In the genomic region with DNA sequence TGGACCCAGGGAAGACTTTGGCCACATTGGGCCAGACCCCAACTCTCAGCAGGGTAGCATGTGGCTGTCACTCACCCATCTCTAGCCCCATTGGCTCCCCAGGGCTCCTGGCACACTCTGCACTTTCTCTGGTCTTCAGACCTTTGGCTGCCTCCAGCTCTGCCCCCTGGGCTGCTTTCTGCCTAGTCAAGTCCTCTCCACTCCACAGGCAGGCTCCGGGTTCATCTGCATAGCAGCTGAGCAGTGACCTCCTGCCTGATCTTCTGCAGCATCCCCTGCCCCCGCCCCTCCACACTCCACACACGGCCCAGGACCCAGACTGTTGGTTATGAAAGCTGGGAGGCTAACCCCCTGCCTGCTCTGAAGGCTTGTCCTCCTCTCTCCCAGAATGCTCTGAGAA, we compare ENCODE assay signal across 19 cellular contexts.
"Had no signal": no experiment of that assay in that cellular context is flagged by ENCODE, and none has a peak within 500 bp of the region (broad histone marks: within the 10 kb centered on the region; RNA-seq: fewer than 3 reads in every experiment).

No MANE protein-coding gene starts in this region.

- ATAC-seq: heart left ventricle; left colon; naive thymus-derived CD4-positive, alpha-beta T cell; sciatic nerve; stimulated activated memory B cell treated with anti-CD40 and anti-IgM and Interleukin-4, amounts not matched to agents 10 μg/mL and 1 μg/mL and 100 μg/mL, for 72 hours; upper lobe of right lung had no signal

- H3K9me3 ChIP-seq: colonic mucosa, heart left ventricle, ovary, testis, tibial nerve, upper lobe of right lung, vagina had no signal

- H3K4me3 ChIP-seq: colonic mucosa, heart left ventricle, ovary, spleen, testis, tibial nerve, upper lobe of right lung, vagina had no signal

- FAIRE-seq: frontal cortex had no signal

- H3K4me1 ChIP-seq: colonic mucosa, upper lobe of right lung had no signal

- H3K36me3 ChIP-seq: colonic mucosa, heart left ventricle, ovary, spleen, tibial nerve, upper lobe of right lung, vagina had no signal

- DNase-seq: colonic mucosa; effector CD4-positive, alpha-beta T cell; hippocampal formation; left colon; nephron progenitor cell; ovary; spleen; stimulated activated CD4-positive, alpha-beta T cell treated with anti-CD3 and anti-CD28 coated beads, Interleukin-15, amount 100 ng/mL, for 24 hours; stimulated activated CD4-positive, alpha-beta T cell treated with anti-CD3 and anti-CD28 coated beads, Interleukin-1b, Interleukin-23, amount 100 ng/mL, for 48 hours; stimulated activated CD4-positive, alpha-beta T cell treated with anti-CD3 and anti-CD28 coated beads, Interleukin-4, amount 100 ng/mL, for 24 hours; testis; upper lobe of right lung had no signal

- H3K27ac ChIP-seq: colonic mucosa, heart left ventricle, ovary, spleen, testis, tibial nerve, upper lobe of right lung, vagina had no signal

- H3K27me3 ChIP-seq: colonic mucosa, heart left ventricle, ovary, testis, tibial nerve, upper lobe of right lung, vagina had no signal
